Comparison of ENCODE assay signal across 1 cellular context in genomic region chr16:89167425-89167941, GRCh38.
A peak's percentile ranks its signal among the peaks of the same experiment; 100 is the strongest.
TF ChIP-seq lines count a peak whose summit lies in the region.

No MANE protein-coding gene starts in this region.

TF ChIP-seq in HepG2, 621 proteins besides CTCF, POLR2A, EP300 and RAD21 (continued from another document and continues in another):
- TF ChIP-seq KDM5A (IDR thresholded peaks at IDR 0.05; ENCODE audit: borderline replicate concordance, low read length) (no peak), ZNF180 (CRISPR knock-in tag; IDR thresholded peaks at IDR 0.05; ENCODE audit: borderline replicate concordance, low read depth) (no peak), ESRRA (CRISPR knock-in tag; IDR thresholded peaks at IDR 0.05; ENCODE audit: low read depth) (peak; percentile 81; the same call in 1 of the 2 replicates), ZFP1 (CRISPR knock-in tag; IDR thresholded peaks at IDR 0.05) (0 out of 2 replicates have a peak, but pooled peaks have one; percentile 42), SNAI1 (CRISPR knock-in tag; IDR thresholded peaks at IDR 0.05; ENCODE audit: borderline replicate concordance) (no peak), ZNF318 (CRISPR knock-in tag; IDR thresholded peaks at IDR 0.05) (no peak; the same call in 1 of the 2 replicates), SOX5 (CRISPR knock-in tag; IDR thresholded peaks at IDR 0.05; ENCODE audit: borderline replicate concordance) (peak; percentile 70), ZNF160 (CRISPR knock-in tag; IDR thresholded peaks at IDR 0.05) (peak; percentile 77; the same call in 1 of the 2 replicates), TEAD2 (CRISPR knock-in tag; IDR thresholded peaks at IDR 0.05) (no peak), ZNF83 (CRISPR knock-in tag; IDR thresholded peaks at IDR 0.05; ENCODE audit: borderline replicate concordance) (no peak; the same call in 1 of the 2 replicates), ZNF564 (CRISPR knock-in tag; IDR thresholded peaks at IDR 0.05) (peak; percentile 15; the same call in 1 of the 2 replicates), ZNF549 (CRISPR knock-in tag; IDR thresholded peaks at IDR 0.05) (no peak), ZNF431 (CRISPR knock-in tag; IDR thresholded peaks at IDR 0.05; ENCODE audit: borderline replicate concordance, low read depth) (0 out of 2 replicates have a peak, but pooled peaks have one; percentile 51), MAZ (IDR thresholded peaks at IDR 0.05; ENCODE audit: borderline replicate concordance, low read depth, low read length) (peak; percentile 94), MAZ (CRISPR knock-in tag; IDR thresholded peaks at IDR 0.05; ENCODE audit: low read depth) (peak; percentile 99), FLYWCH1 (CRISPR knock-in tag; IDR thresholded peaks at IDR 0.05) (no peak), TEAD3 (CRISPR knock-in tag; optimal IDR thresholded peaks at IDR 0.05; ENCODE audit: borderline replicate concordance) (peak; percentile 72), ARID2 (CRISPR knock-in tag; IDR thresholded peaks at IDR 0.05; ENCODE audit: borderline replicate concordance) (peak; percentile 78; the same call in 1 of the 2 replicates), ZNF234 (CRISPR knock-in tag; conservative IDR thresholded peaks at IDR 0.05) (0 out of 2 replicates have a peak, but pooled peaks have one; percentile 30), ZNF510 (CRISPR knock-in tag; IDR thresholded peaks at IDR 0.05; ENCODE audit: low read depth) (0 out of 2 replicates have a peak, but pooled peaks have one; percentile 43), SMC3 (IDR thresholded peaks at IDR 0.05; ENCODE audit: low read length) (peak; percentile 78; the same call in 1 of the 2 replicates), ATRX (CRISPR knock-in tag; IDR thresholded peaks at IDR 0.05; ENCODE audit: borderline replicate concordance) (no peak), TBX2 (CRISPR knock-in tag; IDR thresholded peaks at IDR 0.05; ENCODE audit: borderline replicate concordance) (peak; percentile 80), IRX3 (CRISPR knock-in tag; IDR thresholded peaks at IDR 0.05; ENCODE audit: borderline replicate concordance, low read depth) (no peak), PRPF4 (IDR thresholded peaks at IDR 0.05; ENCODE audit: low read depth, low read length, poor library complexity, severe bottlenecking) (peak; percentile 94), ZNF101 (CRISPR knock-in tag; IDR thresholded peaks at IDR 0.05; ENCODE audit: borderline replicate concordance, low read depth) (no peak), ZNF766 (CRISPR knock-in tag; IDR thresholded peaks at IDR 0.05; ENCODE audit: borderline replicate concordance) (no peak), RFX1 (IDR thresholded peaks at IDR 0.05) (no peak), MBD4 (IDR thresholded peaks at IDR 0.05; ENCODE audit: borderline replicate concordance, low read length) (no peak), ZNF710 (CRISPR knock-in tag; IDR thresholded peaks at IDR 0.05; ENCODE audit: borderline replicate concordance) (peak; percentile 94), TRIM22 (IDR thresholded peaks at IDR 0.05) (no peak), ERF (CRISPR knock-in tag; IDR thresholded peaks at IDR 0.05) (peak; percentile 91), ZNF772 (CRISPR knock-in tag; IDR thresholded peaks at IDR 0.05) (peak; percentile 96), ZNF333 (CRISPR knock-in tag; IDR thresholded peaks at IDR 0.05; ENCODE audit: borderline replicate concordance) (no peak; the same call in 1 of the 2 replicates), YY1 (IDR thresholded peaks at IDR 0.05; ENCODE audit: insufficient read depth, insufficient replicate concordance, low read depth, low read length) (peak; percentile 65)
- TF ChIP-seq, protein P1, sequence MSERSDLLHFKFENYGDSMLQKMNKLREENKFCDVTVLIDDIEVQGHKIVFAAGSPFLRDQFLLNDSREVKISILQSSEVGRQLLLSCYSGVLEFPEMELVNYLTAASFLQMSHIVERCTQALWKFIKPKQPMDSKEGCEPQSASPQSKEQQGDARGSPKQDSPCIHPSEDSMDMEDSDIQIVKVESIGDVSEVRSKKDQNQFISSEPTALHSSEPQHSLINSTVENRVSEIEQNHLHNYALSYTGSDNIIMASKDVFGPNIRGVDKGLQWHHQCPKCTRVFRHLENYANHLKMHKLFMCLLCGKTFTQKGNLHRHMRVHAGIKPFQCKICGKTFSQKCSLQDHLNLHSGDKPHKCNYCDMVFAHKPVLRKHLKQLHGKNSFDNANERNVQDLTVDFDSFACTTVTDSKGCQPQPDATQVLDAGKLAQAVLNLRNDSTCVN (CRISPR knock-in tag; IDR thresholded peaks at IDR 0.05; ENCODE audit: borderline replicate concordance), result peak; percentile 89; the same call in 1 of the 2 replicates
- TF ChIP-seq, protein P2, sequence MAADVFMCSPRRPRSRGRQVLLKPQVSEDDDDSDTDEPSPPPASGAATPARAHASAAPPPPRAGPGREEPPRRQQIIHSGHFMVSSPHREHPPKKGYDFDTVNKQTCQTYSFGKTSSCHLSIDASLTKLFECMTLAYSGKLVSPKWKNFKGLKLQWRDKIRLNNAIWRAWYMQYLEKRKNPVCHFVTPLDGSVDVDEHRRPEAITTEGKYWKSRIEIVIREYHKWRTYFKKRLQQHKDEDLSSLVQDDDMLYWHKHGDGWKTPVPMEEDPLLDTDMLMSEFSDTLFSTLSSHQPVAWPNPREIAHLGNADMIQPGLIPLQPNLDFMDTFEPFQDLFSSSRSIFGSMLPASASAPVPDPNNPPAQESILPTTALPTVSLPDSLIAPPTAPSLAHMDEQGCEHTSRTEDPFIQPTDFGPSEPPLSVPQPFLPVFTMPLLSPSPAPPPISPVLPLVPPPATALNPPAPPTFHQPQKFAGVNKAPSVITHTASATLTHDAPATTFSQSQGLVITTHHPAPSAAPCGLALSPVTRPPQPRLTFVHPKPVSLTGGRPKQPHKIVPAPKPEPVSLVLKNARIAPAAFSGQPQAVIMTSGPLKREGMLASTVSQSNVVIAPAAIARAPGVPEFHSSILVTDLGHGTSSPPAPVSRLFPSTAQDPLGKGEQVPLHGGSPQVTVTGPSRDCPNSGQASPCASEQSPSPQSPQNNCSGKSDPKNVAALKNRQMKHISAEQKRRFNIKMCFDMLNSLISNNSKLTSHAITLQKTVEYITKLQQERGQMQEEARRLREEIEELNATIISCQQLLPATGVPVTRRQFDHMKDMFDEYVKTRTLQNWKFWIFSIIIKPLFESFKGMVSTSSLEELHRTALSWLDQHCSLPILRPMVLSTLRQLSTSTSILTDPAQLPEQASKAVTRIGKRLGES (CRISPR knock-in tag; IDR thresholded peaks at IDR 0.05; ENCODE audit: borderline replicate concordance), result no peak
- TF ChIP-seq, protein P3, sequence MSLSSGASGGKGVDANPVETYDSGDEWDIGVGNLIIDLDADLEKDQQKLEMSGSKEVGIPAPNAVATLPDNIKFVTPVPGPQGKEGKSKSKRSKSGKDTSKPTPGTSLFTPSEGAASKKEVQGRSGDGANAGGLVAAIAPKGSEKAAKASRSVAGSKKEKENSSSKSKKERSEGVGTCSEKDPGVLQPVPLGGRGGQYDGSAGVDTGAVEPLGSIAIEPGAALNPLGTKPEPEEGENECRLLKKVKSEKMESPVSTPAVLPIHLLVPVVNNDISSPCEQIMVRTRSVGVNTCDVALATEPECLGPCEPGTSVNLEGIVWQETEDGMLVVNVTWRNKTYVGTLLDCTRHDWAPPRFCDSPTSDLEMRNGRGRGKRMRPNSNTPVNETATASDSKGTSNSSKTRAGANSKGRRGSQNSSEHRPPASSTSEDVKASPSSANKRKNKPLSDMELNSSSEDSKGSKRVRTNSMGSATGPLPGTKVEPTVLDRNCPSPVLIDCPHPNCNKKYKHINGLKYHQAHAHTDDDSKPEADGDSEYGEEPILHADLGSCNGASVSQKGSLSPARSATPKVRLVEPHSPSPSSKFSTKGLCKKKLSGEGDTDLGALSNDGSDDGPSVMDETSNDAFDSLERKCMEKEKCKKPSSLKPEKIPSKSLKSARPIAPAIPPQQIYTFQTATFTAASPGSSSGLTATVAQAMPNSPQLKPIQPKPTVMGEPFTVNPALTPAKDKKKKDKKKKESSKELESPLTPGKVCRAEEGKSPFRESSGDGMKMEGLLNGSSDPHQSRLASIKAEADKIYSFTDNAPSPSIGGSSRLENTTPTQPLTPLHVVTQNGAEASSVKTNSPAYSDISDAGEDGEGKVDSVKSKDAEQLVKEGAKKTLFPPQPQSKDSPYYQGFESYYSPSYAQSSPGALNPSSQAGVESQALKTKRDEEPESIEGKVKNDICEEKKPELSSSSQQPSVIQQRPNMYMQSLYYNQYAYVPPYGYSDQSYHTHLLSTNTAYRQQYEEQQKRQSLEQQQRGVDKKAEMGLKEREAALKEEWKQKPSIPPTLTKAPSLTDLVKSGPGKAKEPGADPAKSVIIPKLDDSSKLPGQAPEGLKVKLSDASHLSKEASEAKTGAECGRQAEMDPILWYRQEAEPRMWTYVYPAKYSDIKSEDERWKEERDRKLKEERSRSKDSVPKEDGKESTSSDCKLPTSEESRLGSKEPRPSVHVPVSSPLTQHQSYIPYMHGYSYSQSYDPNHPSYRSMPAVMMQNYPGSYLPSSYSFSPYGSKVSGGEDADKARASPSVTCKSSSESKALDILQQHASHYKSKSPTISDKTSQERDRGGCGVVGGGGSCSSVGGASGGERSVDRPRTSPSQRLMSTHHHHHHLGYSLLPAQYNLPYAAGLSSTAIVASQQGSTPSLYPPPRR (CRISPR knock-in tag; IDR thresholded peaks at IDR 0.05; ENCODE audit: borderline replicate concordance), result peak; percentile 64; the same call in 1 of the 2 replicates
- TF ChIP-seq, protein P4, sequence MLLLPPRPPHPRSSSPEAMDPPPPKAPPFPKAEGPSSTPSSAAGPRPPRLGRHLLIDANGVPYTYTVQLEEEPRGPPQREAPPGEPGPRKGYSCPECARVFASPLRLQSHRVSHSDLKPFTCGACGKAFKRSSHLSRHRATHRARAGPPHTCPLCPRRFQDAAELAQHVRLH (CRISPR knock-in tag; IDR thresholded peaks at IDR 0.05; ENCODE audit: borderline replicate concordance, low read depth), result peak; percentile 97
